In the genomic region with DNA sequence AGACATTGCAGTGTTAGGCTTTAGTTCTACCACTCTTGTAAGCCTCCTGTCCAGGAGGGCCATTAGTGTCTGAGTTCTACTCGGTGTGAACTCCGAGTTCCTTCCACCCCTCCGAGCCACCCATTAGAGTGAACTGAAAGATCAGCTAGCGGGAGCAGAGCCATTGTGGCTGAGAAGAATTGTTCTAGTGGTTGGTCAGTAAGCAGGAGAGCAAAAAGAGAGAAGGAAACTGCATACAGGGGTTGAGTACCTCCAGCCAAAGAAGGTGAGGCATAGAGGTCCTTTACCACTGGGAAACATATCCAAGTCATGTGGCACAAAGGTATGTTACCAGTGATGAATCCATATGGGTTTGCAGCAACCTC, we compare ENCODE assay signal across 1 cellular context.
TF ChIP-seq lines count a peak whose summit lies in the region.

No MANE protein-coding gene starts in this region.

TF ChIP-seq in K562, 482 proteins besides CTCF, POLR2A, EP300 and RAD21 (continued from another document):
- TF ChIP-seq, protein P1, sequence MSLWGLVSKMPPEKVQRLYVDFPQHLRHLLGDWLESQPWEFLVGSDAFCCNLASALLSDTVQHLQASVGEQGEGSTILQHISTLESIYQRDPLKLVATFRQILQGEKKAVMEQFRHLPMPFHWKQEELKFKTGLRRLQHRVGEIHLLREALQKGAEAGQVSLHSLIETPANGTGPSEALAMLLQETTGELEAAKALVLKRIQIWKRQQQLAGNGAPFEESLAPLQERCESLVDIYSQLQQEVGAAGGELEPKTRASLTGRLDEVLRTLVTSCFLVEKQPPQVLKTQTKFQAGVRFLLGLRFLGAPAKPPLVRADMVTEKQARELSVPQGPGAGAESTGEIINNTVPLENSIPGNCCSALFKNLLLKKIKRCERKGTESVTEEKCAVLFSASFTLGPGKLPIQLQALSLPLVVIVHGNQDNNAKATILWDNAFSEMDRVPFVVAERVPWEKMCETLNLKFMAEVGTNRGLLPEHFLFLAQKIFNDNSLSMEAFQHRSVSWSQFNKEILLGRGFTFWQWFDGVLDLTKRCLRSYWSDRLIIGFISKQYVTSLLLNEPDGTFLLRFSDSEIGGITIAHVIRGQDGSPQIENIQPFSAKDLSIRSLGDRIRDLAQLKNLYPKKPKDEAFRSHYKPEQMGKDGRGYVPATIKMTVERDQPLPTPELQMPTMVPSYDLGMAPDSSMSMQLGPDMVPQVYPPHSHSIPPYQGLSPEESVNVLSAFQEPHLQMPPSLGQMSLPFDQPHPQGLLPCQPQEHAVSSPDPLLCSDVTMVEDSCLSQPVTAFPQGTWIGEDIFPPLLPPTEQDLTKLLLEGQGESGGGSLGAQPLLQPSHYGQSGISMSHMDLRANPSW (CRISPR knock-in tag; IDR thresholded peaks at IDR 0.05), result no peak
- TF ChIP-seq EZH2 (IDR thresholded peaks at IDR 0.05; ENCODE audit: borderline replicate concordance, low read depth, low read length) (no peak), ZEB2 (IDR thresholded peaks at IDR 0.05) (no peak), NCOA2 (IDR thresholded peaks at IDR 0.05; ENCODE audit: partially characterized antibody in 2 of 2) (no peak)
- TF ChIP-seq, protein P2, sequence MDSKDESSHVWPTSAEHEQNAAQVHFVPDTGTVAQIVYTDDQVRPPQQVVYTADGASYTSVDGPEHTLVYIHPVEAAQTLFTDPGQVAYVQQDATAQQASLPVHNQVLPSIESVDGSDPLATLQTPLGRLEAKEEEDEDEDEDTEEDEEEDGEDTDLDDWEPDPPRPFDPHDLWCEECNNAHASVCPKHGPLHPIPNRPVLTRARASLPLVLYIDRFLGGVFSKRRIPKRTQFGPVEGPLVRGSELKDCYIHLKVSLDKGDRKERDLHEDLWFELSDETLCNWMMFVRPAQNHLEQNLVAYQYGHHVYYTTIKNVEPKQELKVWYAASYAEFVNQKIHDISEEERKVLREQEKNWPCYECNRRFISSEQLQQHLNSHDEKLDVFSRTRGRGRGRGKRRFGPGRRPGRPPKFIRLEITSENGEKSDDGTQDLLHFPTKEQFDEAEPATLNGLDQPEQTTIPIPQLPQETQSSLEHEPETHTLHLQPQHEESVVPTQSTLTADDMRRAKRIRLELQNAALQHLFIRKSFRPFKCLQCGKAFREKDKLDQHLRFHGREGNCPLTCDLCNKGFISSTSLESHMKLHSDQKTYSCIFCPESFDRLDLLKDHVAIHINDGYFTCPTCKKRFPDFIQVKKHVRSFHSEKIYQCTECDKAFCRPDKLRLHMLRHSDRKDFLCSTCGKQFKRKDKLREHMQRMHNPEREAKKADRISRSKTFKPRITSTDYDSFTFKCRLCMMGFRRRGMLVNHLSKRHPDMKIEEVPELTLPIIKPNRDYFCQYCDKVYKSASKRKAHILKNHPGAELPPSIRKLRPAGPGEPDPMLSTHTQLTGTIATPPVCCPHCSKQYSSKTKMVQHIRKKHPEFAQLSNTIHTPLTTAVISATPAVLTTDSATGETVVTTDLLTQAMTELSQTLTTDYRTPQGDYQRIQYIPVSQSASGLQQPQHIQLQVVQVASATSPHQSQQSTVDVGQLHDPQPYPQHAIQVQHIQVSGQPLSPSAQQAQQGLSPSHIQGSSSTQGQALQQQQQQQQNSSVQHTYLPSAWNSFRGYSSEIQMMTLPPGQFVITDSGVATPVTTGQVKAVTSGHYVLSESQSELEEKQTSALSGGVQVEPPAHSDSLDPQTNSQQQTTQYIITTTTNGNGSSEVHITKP (IDR thresholded peaks at IDR 0.05; ENCODE audit: partially characterized antibody), result no peak
- TF ChIP-seq, protein P3, sequence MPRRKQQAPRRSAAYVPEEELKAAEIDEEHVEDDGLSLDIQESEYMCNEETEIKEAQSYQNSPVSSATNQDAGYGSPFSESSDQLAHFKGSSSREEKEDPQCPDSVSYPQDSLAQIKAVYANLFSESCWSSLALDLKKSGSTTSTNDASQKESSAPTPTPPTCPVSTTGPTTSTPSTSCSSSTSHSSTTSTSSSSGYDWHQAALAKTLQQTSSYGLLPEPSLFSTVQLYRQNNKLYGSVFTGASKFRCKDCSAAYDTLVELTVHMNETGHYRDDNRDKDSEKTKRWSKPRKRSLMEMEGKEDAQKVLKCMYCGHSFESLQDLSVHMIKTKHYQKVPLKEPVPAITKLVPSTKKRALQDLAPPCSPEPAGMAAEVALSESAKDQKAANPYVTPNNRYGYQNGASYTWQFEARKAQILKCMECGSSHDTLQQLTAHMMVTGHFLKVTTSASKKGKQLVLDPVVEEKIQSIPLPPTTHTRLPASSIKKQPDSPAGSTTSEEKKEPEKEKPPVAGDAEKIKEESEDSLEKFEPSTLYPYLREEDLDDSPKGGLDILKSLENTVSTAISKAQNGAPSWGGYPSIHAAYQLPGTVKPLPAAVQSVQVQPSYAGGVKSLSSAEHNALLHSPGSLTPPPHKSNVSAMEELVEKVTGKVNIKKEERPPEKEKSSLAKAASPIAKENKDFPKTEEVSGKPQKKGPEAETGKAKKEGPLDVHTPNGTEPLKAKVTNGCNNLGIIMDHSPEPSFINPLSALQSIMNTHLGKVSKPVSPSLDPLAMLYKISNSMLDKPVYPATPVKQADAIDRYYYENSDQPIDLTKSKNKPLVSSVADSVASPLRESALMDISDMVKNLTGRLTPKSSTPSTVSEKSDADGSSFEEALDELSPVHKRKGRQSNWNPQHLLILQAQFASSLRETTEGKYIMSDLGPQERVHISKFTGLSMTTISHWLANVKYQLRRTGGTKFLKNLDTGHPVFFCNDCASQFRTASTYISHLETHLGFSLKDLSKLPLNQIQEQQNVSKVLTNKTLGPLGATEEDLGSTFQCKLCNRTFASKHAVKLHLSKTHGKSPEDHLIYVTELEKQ (CRISPR knock-in tag; IDR thresholded peaks at IDR 0.05), result 0 out of 2 replicates have a peak, but pooled peaks have one; percentile 23
